26 cellular contexts compared by ENCODE assay signal in genomic region chr3:185306847-185307246, GRCh38.
"Had no signal": no experiment of that assay in that cellular context is flagged by ENCODE, and none has a peak within 500 bp of the region (broad histone marks: within the 10 kb centered on the region; RNA-seq: fewer than 3 reads in every experiment).

No MANE protein-coding gene starts in this region.

- H3K27me3 ChIP-seq: dorsolateral prefrontal cortex, esophagus squamous epithelium, gastrocnemius medialis, heart right ventricle, left lung had no signal

- FAIRE-seq: endothelial cell of umbilical vein, islet of Langerhans, keratinocyte had no signal

- H3K27ac Mint-ChIP-seq: mesothelial cell of epicardium, naive B cell had no signal

- H3K4me1 Mint-ChIP-seq: mesothelial cell of epicardium had no signal

- H3K27ac ChIP-seq: coronary artery, dorsolateral prefrontal cortex, esophagus squamous epithelium, gastrocnemius medialis, heart right ventricle, left lung, lower lobe of right lung had no signal

- H3K4me3 Mint-ChIP-seq: mesothelial cell of epicardium; naive B cell; naive thymus-derived CD8-positive, alpha-beta T cell had no signal

- H3K36me3 ChIP-seq: gastrocnemius medialis, left lung, lower lobe of right lung had no signal

- H3K27me3 Mint-ChIP-seq: naive B cell had no signal

- H3K4me3 ChIP-seq: coronary artery, dorsolateral prefrontal cortex, esophagus squamous epithelium, gastrocnemius medialis, heart right ventricle, left lung, lower lobe of right lung, mucosa of descending colon had no signal

- H3K4me1 ChIP-seq: esophagus squamous epithelium, gastrocnemius medialis, heart right ventricle had no signal

- DNase-seq: dermis blood vessel endothelial cell; dorsolateral prefrontal cortex; effector CD4-positive, alpha-beta T cell; effector memory CD4-positive, alpha-beta T cell; esophagus squamous epithelium; foreskin fibroblast; foreskin melanocyte; gastrocnemius medialis; glutamatergic neuron; head of caudate nucleus; heart right ventricle; hippocampal formation; left cardiac atrium; left lung; left ventricle myocardium superior; lower lobe of right lung; mesenchymal stem cell; mucosa of descending colon; naive B cell; naive thymus-derived CD8-positive, alpha-beta T cell had no signal

- ATAC-seq: esophagus mucosa; gastrocnemius medialis; heart right ventricle; left cardiac atrium; left lung; left ventricle myocardium superior; lower lobe of right lung; mucosa of descending colon; naive thymus-derived CD8-positive, alpha-beta T cell had no signal

- H3K9me3 ChIP-seq: gastrocnemius medialis had no signal
